ENCODE assay signal across 8 cellular contexts in genomic region chr20:31606928-31607639, GRCh38. TPM values are rescaled to one million over a fixed set of nuclear protein-coding genes. Genes with fewer than 3 reads are reported as not detected.
A peak's percentile ranks its signal among the peaks of the same experiment; 100 is the strongest.
DNase-seq lines count a peak whose midpoint lies in the region; ATAC-seq and TF ChIP-seq lines count a peak whose summit lies in the region.

No MANE protein-coding gene starts in this region.

- H3K9ac ChIP-seq in IMR-90 (ENCODE audit: low read depth, low read length): peak overlapping the region; percentile 85

- TF ChIP-seq POLR2A in IMR-90 (IDR thresholded peaks at IDR 0.05; ENCODE audit: low read depth, low read length): peak; percentile 98

- H3K56ac ChIP-seq in IMR-90 (ENCODE audit: extremely low read depth, insufficient read depth, low read length): peak overlapping the region; percentile 89

- H3K23ac ChIP-seq in IMR-90 (ENCODE audit: low read depth, low read length): peak overlapping the region; percentile 86

- H4K91ac ChIP-seq in IMR-90 (ENCODE audit: insufficient read depth, low read depth, low read length): peak overlapping the region; percentile 66

- TF ChIP-seq CTCF in C4-2B (conservative IDR thresholded peaks at IDR 0.05): no peak
- no peak for TF ChIP-seq CTCF in IMR-90 (conservative IDR thresholded peaks at IDR 0.05; ENCODE audit: low read depth, low read length)
- TF ChIP-seq CTCF in foreskin keratinocyte (conservative IDR thresholded peaks at IDR 0.05): no peak
- no peak for TF ChIP-seq CTCF in retinal pigment epithelial cell (conservative IDR thresholded peaks at IDR 0.05; ENCODE audit: low read depth, low read length)

- BruUV-seq in IMR-90 (replicated peaks; lab: Mats Ljungman, UMichigan): no TSS peak

- H3K27ac ChIP-seq in C4-2B (peak overlapping the region; percentile 85), IMR-90 (ENCODE audit: insufficient read depth, low read length) (peak overlapping the region; percentile 52), foreskin keratinocyte (no peak overlapping the region)

- peak overlapping the region; percentile 66 for H3K4me2 ChIP-seq in IMR-90 (ENCODE audit: low read depth, low read length)

- H4K5ac ChIP-seq in IMR-90 (ENCODE audit: low read depth, low read length): peak overlapping the region; percentile 33; the same call in 1 of the 2 replicates

- peak overlapping the region; percentile 56 for H2BK5ac ChIP-seq in IMR-90 (ENCODE audit: low read depth, low read length, poor library complexity, severe bottlenecking)

- POLR2A ChIA-PET in IMR-90 (lab: Charles Lee; ENCODE audit: unreplicated experiment): interaction anchor here (1.0 kb wide), 1 partner anchor 34 kb away, joined by 5 read pairs; no protein-coding TSS in a partner anchor

- H3K4ac ChIP-seq in IMR-90 (ENCODE audit: low read depth, low read length): peak overlapping the region; percentile 67

- H3K4me3 ChIP-seq in IMR-90 (ENCODE audit: insufficient read depth, low read depth, low read length): peak overlapping the region; percentile 66
- peak overlapping the region; percentile 99 for H3K4me3 ChIP-seq in retinal pigment epithelial cell (ENCODE audit: low read length)

- in situ Hi-C loops in IMR-90 (cut with MboI; ENCODE audit: low sequenced_read_pairs): loop anchor here (5.0 kb wide), 1 partner anchor 45 kb away; no protein-coding TSS in a partner anchor

- DNase-seq in IMR-90 (peak; percentile 67), SW480 (ENCODE audit: low spot score) (peak; percentile 71), foreskin keratinocyte (no peak), retinal pigment epithelial cell (ENCODE audit: low read depth) (peak; percentile 83), RPMI8226 (no peak)

- peaks cover 1% of the 10 kb centered on the region; the same call in 1 of the 2 replicates for H3K36me3 ChIP-seq in IMR-90 (ENCODE audit: control insufficient read depth, insufficient read depth, low read length)

- peak overlapping the region; percentile 16 for H3K18ac ChIP-seq in IMR-90 (ENCODE audit: low read depth, low read length)

- peak overlapping the region; percentile 31 for H2AK5ac ChIP-seq in IMR-90 (ENCODE audit: low read depth, low read length)

- H3K27me3 ChIP-seq in IMR-90 (ENCODE audit: control insufficient read depth, insufficient read depth, low read length): no peaks in the 10 kb centered on the region
- H3K27me3 ChIP-seq in foreskin keratinocyte: no peaks in the 10 kb centered on the region

- H3K14ac ChIP-seq in IMR-90 (replicated peaks; ENCODE audit: low read depth, low read length): peak overlapping the region; percentile 87

- peak overlapping the region; percentile 24; the same call in 1 of the 3 replicates for H2BK15ac ChIP-seq in IMR-90 (ENCODE audit: low read depth, low read length)

- dilution Hi-C loops in IMR-90 (cut with HindIII; ENCODE audit: low sequenced_read_pairs, unreplicated experiment): no loop called here

- H3K9me1 ChIP-seq in IMR-90 (ENCODE audit: insufficient read depth, low read length): no peaks in the 10 kb centered on the region

- H4K20me1 ChIP-seq in IMR-90 (ENCODE audit: insufficient read depth, low read length): peaks cover 18% of the 10 kb centered on the region

- peak overlapping the region; percentile 45 for H2AFZ ChIP-seq in IMR-90 (replicated peaks; ENCODE audit: low read length, poor library complexity)

- H2BK120ac ChIP-seq in IMR-90 (ENCODE audit: low read depth, low read length): peak overlapping the region; percentile 35

- H2BK20ac ChIP-seq in IMR-90 (ENCODE audit: low read depth, low read length): no peak overlapping the region

- peak overlapping the region; percentile 29 to 79 for H4K8ac ChIP-seq in IMR-90 (ENCODE audit: low read depth in 2 of 2, low read length in 2 of 2)

- peaks cover 27% of the 10 kb centered on the region for H3K4me1 ChIP-seq in IMR-90 (ENCODE audit: control insufficient read depth, insufficient read depth, low read length)
- peaks cover 18% of the 10 kb centered on the region for H3K4me1 ChIP-seq in foreskin keratinocyte

- peak; percentile 1; the same call in 1 of the 2 replicates for ATAC-seq in IMR-90 (ENCODE audit: low read depth)
- peak; percentile 2 for ATAC-seq in foreskin keratinocyte
- no peak for ATAC-seq in HG03439 (IDR thresholded peaks at IDR 0.05; ENCODE audit: unreplicated experiment)
- no peak for ATAC-seq in GM18520 (IDR thresholded peaks at IDR 0.05; ENCODE audit: unreplicated experiment)

- H3K79me1 ChIP-seq in IMR-90 (ENCODE audit: low read depth in 1 of 2, low read length in 2 of 2): peaks cover 0 to 17% of the 10 kb centered on the region in 2 experiments; a peak in 2 of 4 replicates

- H3K9me3 ChIP-seq in IMR-90 (ENCODE audit: control insufficient read depth, insufficient read depth, low read length): no peaks in the 10 kb centered on the region

- CTCF ChIA-PET in IMR-90 (lab: Yijun Ruan, JAX): interaction anchor here (0.8 to 2.5 kb wide), 2 partner anchors 37 to 45 kb away, joined by 3 to 5 read pairs; no protein-coding TSS in a partner anchor

- intact Hi-C loops in IMR-90 (cut with micrococcal nuclease): no loop called here

- no CpG with 5 or more reads among the region's 7 CpGs for WGBS in IMR-90 (ENCODE audit: extremely low coverage in 2 of 2, insufficient read length in 1 of 2), 2 experiments

- TF ChIP-seq RAD21 in IMR-90 (IDR thresholded peaks at IDR 0.05; ENCODE audit: low read length): no peak

- H2AK9ac ChIP-seq in IMR-90 (replicated peaks; ENCODE audit: low read depth, low read length, poor library complexity): peak overlapping the region; percentile 88

TF ChIP-seq in IMR-90, 13 proteins besides CTCF, POLR2A, EP300 and RAD21:
- TF ChIP-seq MXI1 (IDR thresholded peaks at IDR 0.05; ENCODE audit: borderline replicate concordance, low read depth, low read length) (no peak), CHD1 (IDR thresholded peaks at IDR 0.05; ENCODE audit: low read depth, low read length) (peak; percentile 97; the same call in 1 of the 2 replicates), NFE2L2 (IDR thresholded peaks at IDR 0.05; ENCODE audit: low read depth, low read length) (no peak), MAZ (IDR thresholded peaks at IDR 0.05; ENCODE audit: borderline replicate concordance, low read depth, low read length) (peak; percentile 55; the same call in 1 of the 2 replicates), CEBPB (IDR thresholded peaks at IDR 0.05; ENCODE audit: low read depth, low read length) (no peak), SMC3 (IDR thresholded peaks at IDR 0.05; ENCODE audit: low read depth, low read length) (no peak; the same call in 1 of the 2 replicates), MAFK (IDR thresholded peaks at IDR 0.05; ENCODE audit: low read depth, low read length) (0 out of 2 replicates have a peak, but pooled peaks have one; percentile 8), BHLHE40 (IDR thresholded peaks at IDR 0.05; ENCODE audit: low read depth, low read length) (peak; percentile 25; the same call in 1 of the 2 replicates), FOS (IDR thresholded peaks at IDR 0.05; ENCODE audit: low read depth, low read length) (0 out of 2 replicates have a peak, but pooled peaks have one; percentile 15)
- TF ChIP-seq, protein P1, sequence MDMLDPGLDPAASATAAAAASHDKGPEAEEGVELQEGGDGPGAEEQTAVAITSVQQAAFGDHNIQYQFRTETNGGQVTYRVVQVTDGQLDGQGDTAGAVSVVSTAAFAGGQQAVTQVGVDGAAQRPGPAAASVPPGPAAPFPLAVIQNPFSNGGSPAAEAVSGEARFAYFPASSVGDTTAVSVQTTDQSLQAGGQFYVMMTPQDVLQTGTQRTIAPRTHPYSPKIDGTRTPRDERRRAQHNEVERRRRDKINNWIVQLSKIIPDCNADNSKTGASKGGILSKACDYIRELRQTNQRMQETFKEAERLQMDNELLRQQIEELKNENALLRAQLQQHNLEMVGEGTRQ (IDR thresholded peaks at IDR 0.05; ENCODE audit: low read depth, low read length): 0 out of 2 replicates have a peak, but pooled peaks have one; percentile 13

RNA-seq across cellular contexts. Expression of gene ID1, which starts 2.0 kb away (rescaled TPM):
- 174 and 186 TPM in 2 replicates for total RNA-seq in IMR-90 (2012; rRNA removed)
- 148 and 156 TPM in 2 replicates for polyA plus RNA-seq in IMR-90 (2012; rRNA removed)
- polyA plus RNA-seq in IMR-90 (2012; cell fraction: cytosol; rRNA removed): 283 and 402 TPM in 2 replicates
- 740 and 930 TPM in 2 replicates for polyA plus RNA-seq in IMR-90 (2012; cell fraction: nucleus; rRNA removed; ENCODE audit: low replicate concordance)
- 18.8 and 27.9 TPM in 2 replicates for total RNA-seq in foreskin keratinocyte
- polyA plus RNA-seq in foreskin keratinocyte: 21.4 and 31.9 TPM in 2 replicates

RNA-seq across cellular contexts. Expression of gene COX4I2, which starts 30.6 kb away (rescaled TPM):
- not detected in 2 replicates for total RNA-seq in IMR-90 (2012; rRNA removed)
- polyA plus RNA-seq in IMR-90 (2012; rRNA removed): not detected in 2 replicates
- not detected in 2 replicates for polyA plus RNA-seq in IMR-90 (2012; cell fraction: cytosol; rRNA removed)
- not detected in 2 replicates for polyA plus RNA-seq in IMR-90 (2012; cell fraction: nucleus; rRNA removed; ENCODE audit: low replicate concordance)
- total RNA-seq in foreskin keratinocyte: not detected in 2 replicates
- not detected in 2 replicates for polyA plus RNA-seq in foreskin keratinocyte

Comparison
In these comparisons a context has a peak if more than half of its experiments do, and no peak if none do; other contexts are left out.
1. ATAC-seq: peak in IMR-90 (single experiment) and foreskin keratinocyte (single experiment); none in HG03439 (single experiment) and GM18520 (single experiment).
2. DNase-seq: peak in IMR-90 (single experiment), SW480 (single experiment) and retinal pigment epithelial cell (single experiment); none in foreskin keratinocyte (0 of 2) and RPMI8226 (single experiment).